ENCODE assay signal across 14 cellular contexts in the genomic region with DNA sequence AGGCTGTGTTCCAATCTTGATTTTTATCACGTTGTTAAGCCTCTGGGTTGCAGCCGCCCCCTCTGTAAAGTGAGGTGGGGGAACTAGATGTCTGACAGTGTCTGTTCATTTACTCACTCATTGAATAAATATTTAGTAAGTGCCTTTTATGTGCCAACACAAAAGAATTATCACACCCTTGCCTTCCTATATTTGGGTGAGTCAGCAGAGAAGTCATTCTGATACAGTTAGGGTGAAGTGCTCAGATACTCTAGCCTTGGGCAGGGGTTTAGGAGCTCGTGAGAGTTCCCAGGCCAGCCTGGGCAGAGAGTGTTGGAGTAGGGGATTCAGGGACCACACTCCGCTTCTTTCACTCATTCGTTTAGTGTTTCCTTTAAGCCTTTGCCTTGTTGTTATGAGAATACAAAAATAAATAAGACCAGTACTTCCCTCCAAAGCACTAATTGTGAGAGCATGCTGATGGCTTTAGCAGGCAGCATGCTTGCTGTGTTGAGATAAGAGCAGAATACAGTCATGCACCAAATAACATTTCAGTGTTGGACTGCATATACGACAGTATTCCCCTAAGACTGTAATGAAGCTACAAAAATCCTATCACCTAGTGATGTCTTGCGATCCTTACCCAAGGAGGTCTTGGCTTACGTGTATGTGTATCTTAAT.
A peak's percentile ranks its signal among the peaks of the same experiment; 100 is the strongest.
DNase-seq lines count a peak whose midpoint lies in the region; ATAC-seq and TF ChIP-seq lines count a peak whose summit lies in the region.
"Had no signal": no experiment of that assay in that cellular context is flagged by ENCODE, and none has a peak within 500 bp of the region (broad histone marks: within the 10 kb centered on the region; RNA-seq: fewer than 3 reads in every experiment).

No MANE protein-coding gene starts in this region.

- H3K36me3 ChIP-seq in endodermal cell (ENCODE audit: control insufficient read depth, insufficient read depth, low read length) (peaks cover 7% of the 10 kb centered on the region), psoas muscle (ENCODE audit: insufficient read depth in 1 of 2, low read depth in 1 of 2) (no peaks in the 10 kb centered on the region)
- H3K36me3 ChIP-seq: pancreas had no signal

- H3K9me3 Mint-ChIP-seq in activated CD4-positive, alpha-beta T cell treated with anti-CD3 and anti-CD28 coated beads, Interleukin-2, amount 10 ng/mL, durations not matched to agents 24 days and 14 days, result no peaks in the 10 kb centered on the region
- no peaks in the 10 kb centered on the region for H3K9me3 Mint-ChIP-seq in endodermal cell

- no peak overlapping the region for H3K4me3 Mint-ChIP-seq in activated CD4-positive, alpha-beta T cell treated with anti-CD3 and anti-CD28 coated beads, Interleukin-2, amount 10 ng/mL, durations not matched to agents 24 days and 14 days
- no peak overlapping the region for H3K4me3 Mint-ChIP-seq in endodermal cell

- no peak overlapping the region for H3K9ac ChIP-seq in endodermal cell (ENCODE audit: extremely low read depth, low read length, poor library complexity, severe bottlenecking)
- H3K9ac ChIP-seq: KMS-11 had no signal

- peak overlapping the region; percentile 3 for H3K4me3 ChIP-seq in endodermal cell (ENCODE audit: low read length)
- no peak overlapping the region for H3K4me3 ChIP-seq in psoas muscle
- H3K4me3 ChIP-seq: pancreas had no signal

- H3K4me1 ChIP-seq in endodermal cell (ENCODE audit: control insufficient read depth, insufficient read depth, low read length), result peaks cover 10% of the 10 kb centered on the region
- peaks cover 86% of the 10 kb centered on the region for H3K4me1 ChIP-seq in psoas muscle

- H3K27me3 Mint-ChIP-seq in activated CD4-positive, alpha-beta T cell treated with anti-CD3 and anti-CD28 coated beads, Interleukin-2, amount 10 ng/mL, durations not matched to agents 24 days and 14 days, result no peaks in the 10 kb centered on the region
- H3K27me3 Mint-ChIP-seq in endodermal cell (ENCODE audit: insufficient read depth), result no peaks in the 10 kb centered on the region

- H3K9me3 ChIP-seq in endodermal cell (ENCODE audit: control insufficient read depth, low read length) (no peaks in the 10 kb centered on the region), psoas muscle (no peaks in the 10 kb centered on the region)
- H3K9me3 ChIP-seq: pancreas had no signal

- H3K27ac ChIP-seq in endodermal cell (ENCODE audit: low read depth, low read length) (no peak overlapping the region), psoas muscle (peak overlapping the region; percentile 56)
- H3K27ac ChIP-seq: KMS-11, pancreas had no signal

- WGBS in endodermal cell (ENCODE audit: insufficient coverage in 1 of 2, insufficient read length in 1 of 2), 2 experiments, result 86 to 87% methylated on average over 3 to 8 of the region's 8 CpGs
- WGBS in psoas muscle, 3 donors, result 73 to 84% (median 73%) methylated on average over 8 of the region's 8 CpGs

- peaks cover 45% of the 10 kb centered on the region for H3K4me1 Mint-ChIP-seq in activated CD4-positive, alpha-beta T cell treated with anti-CD3 and anti-CD28 coated beads, Interleukin-2, amount 10 ng/mL, durations not matched to agents 24 days and 14 days
- H3K4me1 Mint-ChIP-seq in endodermal cell, result peaks cover 42% of the 10 kb centered on the region

- TF ChIP-seq CTCF in endodermal cell (conservative IDR thresholded peaks at IDR 0.05) (no peak), psoas muscle (IDR thresholded peaks at IDR 0.05) (no peak)

- ATAC-seq in psoas muscle (no peak), HG02763 (IDR thresholded peaks at IDR 0.05; ENCODE audit: unreplicated experiment) (no peak)
- ATAC-seq: pancreas had no signal

- intact Hi-C loops in activated CD4-positive, alpha-beta T cell treated with anti-CD3 and anti-CD28 coated beads, Interleukin-2, amount 10 ng/mL, durations not matched to agents 24 days and 14 days (cut with micrococcal nuclease), result no loop called here
- intact Hi-C loops in psoas muscle (cut with DNase I), result loop anchor here in 1 of 2 donors (5.0 kb wide), 1 partner anchor 38 kb away; no protein-coding TSS in a partner anchor

- DNase-seq in activated CD4-positive, alpha-beta T cell treated with anti-CD3 and anti-CD28 coated beads, Interleukin-2, amount 10 ng/mL, durations not matched to agents 24 days and 14 days, result no peak
- DNase-seq in activated CD4-positive, alpha-beta T cell treated with anti-CD3 and anti-CD28 coated beads, Interleukin-2, amount 50 U/mL, for 1 hour, result no peak
- DNase-seq in RKO (ENCODE audit: low spot score) (peak; percentile 23), endodermal cell (no peak), psoas muscle (no peak), AG08396 (ENCODE audit: low spot score) (no peak), NOMO-1 treated with dmso at 0.1 percent for 144 hours (lab: John Stamatoyannopoulos, UW; ENCODE audit: unreplicated experiment) (no peak)
- DNase-seq: activated CD8-positive, alpha-beta memory T cell treated with anti-CD3 and anti-CD28 coated beads, Interleukin-2, amount 50 U/mL, for 48 hours; AML-193; effector CD4-positive, alpha-beta T cell; NCI-H446; pancreas had no signal

- H3K36me3 Mint-ChIP-seq in activated CD4-positive, alpha-beta T cell treated with anti-CD3 and anti-CD28 coated beads, Interleukin-2, amount 10 ng/mL, durations not matched to agents 24 days and 14 days (ENCODE audit: low read depth), result peaks cover 24% of the 10 kb centered on the region
- peaks cover 5% of the 10 kb centered on the region for H3K36me3 Mint-ChIP-seq in endodermal cell (ENCODE audit: low read depth)

- peak overlapping the region; percentile 57 for H3K27ac Mint-ChIP-seq in activated CD4-positive, alpha-beta T cell treated with anti-CD3 and anti-CD28 coated beads, Interleukin-2, amount 10 ng/mL, durations not matched to agents 24 days and 14 days
- peak overlapping the region; percentile 57 for H3K27ac Mint-ChIP-seq in endodermal cell

- H3K27me3 ChIP-seq in endodermal cell (ENCODE audit: control insufficient read depth, insufficient read depth, low read length, poor library complexity, severe bottlenecking), result no peaks in the 10 kb centered on the region
- H3K27me3 ChIP-seq in psoas muscle (ENCODE audit: insufficient read depth in 3 of 3, low read length in 2 of 3), result no peaks in the 10 kb centered on the region
- H3K27me3 ChIP-seq: pancreas had no signal
